19 cellular contexts compared by ENCODE assay signal in the genomic region with DNA sequence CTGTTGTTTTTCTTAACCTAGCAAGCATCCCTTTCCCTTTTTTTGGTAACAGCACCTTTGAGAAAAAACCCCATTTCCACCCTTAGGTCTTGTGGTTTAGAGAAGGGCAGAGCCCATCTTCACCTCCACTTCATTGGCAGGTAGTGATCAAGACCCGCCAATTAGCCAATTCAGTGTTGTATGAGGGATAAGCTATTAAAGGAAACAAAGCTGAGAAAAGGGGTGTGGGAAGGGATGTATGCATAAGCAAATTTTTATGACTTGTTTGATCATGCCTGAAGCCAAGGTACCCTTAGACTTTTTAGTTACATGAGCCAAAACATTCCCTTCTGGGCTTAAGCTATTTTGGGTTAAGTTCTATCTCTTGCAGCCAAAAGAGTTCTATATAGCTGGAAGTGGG. TPM values are rescaled to one million over a fixed set of nuclear protein-coding genes. Genes with fewer than 3 reads are reported as not detected.
"Had no signal": no experiment of that assay in that cellular context is flagged by ENCODE, and none has a peak within 500 bp of the region (broad histone marks: within the 10 kb centered on the region; RNA-seq: fewer than 3 reads in every experiment).

No MANE protein-coding gene starts in this region.

- FAIRE-seq: colon had no signal

- H3K36me3 Mint-ChIP-seq: immature natural killer cell; stimulated activated naive B cell treated with anti-CD40 and anti-IgM and Interleukin-4, amounts not matched to agents 10 μg/mL and 1 μg/mL and 100 μg/mL, for 72 hours had no signal

- H3K9me3 ChIP-seq: ovary, right atrium auricular region, sigmoid colon, stomach, upper lobe of left lung, uterus had no signal

- DNase-seq: erythroblast; immature natural killer cell; kidney glomerular epithelial cell; naive thymus-derived CD4-positive, alpha-beta T cell; nucleus accumbens; ovary; sigmoid colon; stimulated activated CD4-positive, alpha-beta T cell treated with anti-CD3 and anti-CD28 coated beads, Interleukin-2, amount 100 ng/mL, for 24 hours; stimulated activated CD4-positive, alpha-beta T cell treated with anti-CD3 and anti-CD28 coated beads, Interleukin-4, amount 100 ng/mL, for 4 hours; stimulated activated naive B cell treated with anti-CD40 and anti-IgM and Interleukin-4, amounts not matched to agents 10 μg/mL and 1 μg/mL and 100 μg/mL, for 72 hours; stomach; substantia nigra; upper lobe of left lung; uterus had no signal

- H3K9me3 Mint-ChIP-seq: dendritic cell treated with granulocyte-macrophage colony-stimulating factor and Interleukin-4, amounts not matched to agents 40 ng/mL and 50 ng/mL, for 4 days; stimulated activated naive B cell treated with anti-CD40 and anti-IgM and Interleukin-4, amounts not matched to agents 10 μg/mL and 1 μg/mL and 100 μg/mL, for 72 hours had no signal

- ATAC-seq: foreskin keratinocyte; naive thymus-derived CD4-positive, alpha-beta T cell; stimulated activated naive B cell treated with anti-CD40 and anti-IgM and Interleukin-4, amounts not matched to agents 10 μg/mL and 1 μg/mL and 100 μg/mL, for 72 hours had no signal

- H3K4me3 ChIP-seq: ovary, right atrium auricular region, sigmoid colon, skin epidermis, stomach, upper lobe of left lung, uterus had no signal

- H3K4me1 ChIP-seq: uterus had no signal

- H3K27ac Mint-ChIP-seq: dendritic cell treated with granulocyte-macrophage colony-stimulating factor and Interleukin-4, amounts not matched to agents 40 ng/mL and 50 ng/mL, for 4 days; immature natural killer cell; naive thymus-derived CD4-positive, alpha-beta T cell; stimulated activated naive B cell treated with anti-CD40 and anti-IgM and Interleukin-4, amounts not matched to agents 10 μg/mL and 1 μg/mL and 100 μg/mL, for 72 hours had no signal

- H3K27me3 ChIP-seq: foreskin keratinocyte, ovary, right atrium auricular region, sigmoid colon, upper lobe of left lung, uterus had no signal

- H3K27ac ChIP-seq: foreskin keratinocyte, ovary, right atrium auricular region, sigmoid colon, skin epidermis, stomach, upper lobe of left lung, uterus had no signal

- H3K4me3 Mint-ChIP-seq: dendritic cell treated with granulocyte-macrophage colony-stimulating factor and Interleukin-4, amounts not matched to agents 40 ng/mL and 50 ng/mL, for 4 days; immature natural killer cell; naive thymus-derived CD4-positive, alpha-beta T cell; stimulated activated naive B cell treated with anti-CD40 and anti-IgM and Interleukin-4, amounts not matched to agents 10 μg/mL and 1 μg/mL and 100 μg/mL, for 72 hours had no signal

- H3K36me3 ChIP-seq: ovary, right atrium auricular region, sigmoid colon, stomach, upper lobe of left lung, uterus had no signal

RNA-seq across cellular contexts. Expression of a gene that starts 3.6 kb away (rescaled TPM):
- polyA plus RNA-seq: immature natural killer cell; naive thymus-derived CD4-positive, alpha-beta T cell had no signal
